10 cellular contexts compared by ENCODE assay signal in genomic region chr15:94234300-94234699, GRCh38. TPM values are rescaled to one million over a fixed set of nuclear protein-coding genes. Genes with fewer than 3 reads are reported as not detected.
DNase-seq lines count a peak whose midpoint lies in the region; ATAC-seq and TF ChIP-seq lines count a peak whose summit lies in the region.
"Had no signal": no experiment of that assay in that cellular context is flagged by ENCODE, and none has a peak within 500 bp of the region (broad histone marks: within the 10 kb centered on the region; RNA-seq: fewer than 3 reads in every experiment).

No MANE protein-coding gene starts in this region.

- no peak overlapping the region for H3K9ac ChIP-seq in PC-3 (ENCODE audit: low read length)

- peak overlapping the region; percentile 4 to 76 for H3K27ac Mint-ChIP-seq in effector memory CD8-positive, alpha-beta T cell

- peaks cover 64 to 76% of the 10 kb centered on the region in 2 donors for H3K4me1 Mint-ChIP-seq in effector memory CD8-positive, alpha-beta T cell (ENCODE audit: low read depth in 2 of 2)

- no peak overlapping the region for H3K4me3 ChIP-seq in PC-3 (ENCODE audit: low read length)

- peak overlapping the region; percentile 16; the same call in 1 of the 2 replicates for H2AFZ ChIP-seq in PC-3 (ENCODE audit: low read length)

- H3K27me3 ChIP-seq in PC-3 (ENCODE audit: low read length), result no peaks in the 10 kb centered on the region

- peaks cover 47% of the 10 kb centered on the region for H3K4me1 ChIP-seq in PC-3 (ENCODE audit: insufficient read depth, low read length)

- H3K9me2 ChIP-seq in PC-3 (replicated peaks; ENCODE audit: low read length), result no peaks in the 10 kb centered on the region

- peaks cover 3% of the 10 kb centered on the region for H3F3A ChIP-seq in PC-3 (ENCODE audit: low read length, unreplicated experiment)

- peaks cover 24% of the 10 kb centered on the region for H3K36me3 Mint-ChIP-seq in effector memory CD8-positive, alpha-beta T cell (ENCODE audit: insufficient read depth)

- BruUV-seq in PC-3 (replicated peaks; lab: Mats Ljungman, UMichigan), result no TSS peak

- H3K79me2 ChIP-seq in PC-3 (ENCODE audit: low read length), result peaks cover 26% of the 10 kb centered on the region

- no peak for DNase-seq in PC-3
- no peak for DNase-seq in effector memory CD8-positive, alpha-beta T cell
- peak; percentile 73 for DNase-seq in stimulated activated CD4-positive, alpha-beta T cell treated with anti-CD3 and anti-CD28 coated beads, Interleukin-1b, Interleukin-23, amount 100 ng/mL, for 48 hours
- no peak for DNase-seq in effector CD8-positive, alpha-beta T cell (lab: John Stamatoyannopoulos, UW)
- no peak for DNase-seq in globus pallidus (ENCODE audit: low spot score)
- no peak for DNase-seq in medulla oblongata (ENCODE audit: extremely low spot score)
- no peak for DNase-seq in Right ventricle myocardium superior
- DNase-seq: effector CD4-positive, alpha-beta T cell; NCI-H1048 had no signal

- no peak for TF ChIP-seq CTCF in PC-3 (conservative IDR thresholded peaks at IDR 0.05; ENCODE audit: low read depth, low read length)

- H3K9me3 ChIP-seq in PC-3 (ENCODE audit: low read length), result no peaks in the 10 kb centered on the region

- CTCF ChIA-PET in PC-3 (lab: Charles Lee), result no interaction called here

- no peaks in the 10 kb centered on the region for H3K27me3 Mint-ChIP-seq in effector memory CD8-positive, alpha-beta T cell

- H3K27ac ChIP-seq in PC-3 (ENCODE audit: low read length), result no peak overlapping the region

- H3K36me3 ChIP-seq in PC-3 (ENCODE audit: low read depth, low read length), result no peaks in the 10 kb centered on the region

- H3K4me2 ChIP-seq in PC-3 (ENCODE audit: low read length), result peak overlapping the region; percentile 84

- peak overlapping the region in 1 of 2 donors; percentile 86 for H3K4me3 Mint-ChIP-seq in effector memory CD8-positive, alpha-beta T cell

- POLR2A ChIA-PET in PC-3 (lab: Charles Lee; ENCODE audit: unreplicated experiment), result no interaction called here

- peak; percentile 16 for ATAC-seq in GM18868 (IDR thresholded peaks at IDR 0.05; ENCODE audit: unreplicated experiment)
- ATAC-seq in PC-3, result no peak
- ATAC-seq in effector memory CD8-positive, alpha-beta T cell (replicated peaks), result no peak
- ATAC-seq in Right ventricle myocardium superior (ENCODE audit: poor library complexity), result no peak

- H4K20me1 ChIP-seq in PC-3 (ENCODE audit: low read length), result no peaks in the 10 kb centered on the region

- intact Hi-C loops in PC-3 (cut with micrococcal nuclease) (no loop called here), Right ventricle myocardium superior (cut with DNase I) (loop anchor here (10.0 kb wide), 2 partner anchors 51 to 659 kb away; no protein-coding TSS in a partner anchor)

- no peaks in the 10 kb centered on the region for H3K9me3 Mint-ChIP-seq in effector memory CD8-positive, alpha-beta T cell

RNA-seq across cellular contexts. Expression of gene MCTP2, which starts 2.9 kb away (rescaled TPM):
- total RNA-seq in PC-3 (2014; rRNA removed) (6.2 and 9.8 TPM in 2 replicates), Right ventricle myocardium superior (1.2 TPM)
